In genomic region chr2:38907743-38908562, GRCh38 we compare ENCODE assay signal across 9 cellular contexts. TPM values are rescaled to one million over a fixed set of nuclear protein-coding genes. Genes with fewer than 3 reads are reported as not detected.
DNase-seq lines count a peak whose midpoint lies in the region; ATAC-seq and TF ChIP-seq lines count a peak whose summit lies in the region.
"Had no signal": no experiment of that assay in that cellular context is flagged by ENCODE, and none has a peak within 500 bp of the region (broad histone marks: within the 10 kb centered on the region; RNA-seq: fewer than 3 reads in every experiment).

No MANE protein-coding gene starts in this region.

- no peak overlapping the region for H3K27ac Mint-ChIP-seq in Calu3 (ENCODE audit: unreplicated experiment)
- H3K27ac Mint-ChIP-seq in glutamatergic neuron (ENCODE audit: unreplicated experiment) = no peak overlapping the region
- H3K27ac Mint-ChIP-seq: CD8-positive, alpha-beta T cell had no signal

- no peaks in the 10 kb centered on the region for H3K36me3 ChIP-seq in Peyer's patch

- no peaks in the 10 kb centered on the region for H3K4me1 ChIP-seq in Peyer's patch

- no peaks in the 10 kb centered on the region for H3K27me3 Mint-ChIP-seq in Calu3 (ENCODE audit: unreplicated experiment)
- H3K27me3 Mint-ChIP-seq in glutamatergic neuron (ENCODE audit: unreplicated experiment) = no peaks in the 10 kb centered on the region

- ATAC-seq in GM18909 (IDR thresholded peaks at IDR 0.05; ENCODE audit: poor library complexity, unreplicated experiment) = peak; percentile 89
- peak; percentile 75 for ATAC-seq in HG02763 (IDR thresholded peaks at IDR 0.05; ENCODE audit: unreplicated experiment)
- ATAC-seq: CD8-positive, alpha-beta T cell had no signal

- peak; percentile 3 for DNase-seq in Calu3
- peak; percentile 19 for DNase-seq in OCI-M1 (lab: John Stamatoyannopoulos, UW)
- DNase-seq in glutamatergic neuron = no peak
- DNase-seq in Peyer's patch = no peak
- no peak for DNase-seq in EL
- DNase-seq in effector CD4-positive, alpha-beta T cell = no peak
- DNase-seq: CD8-positive, alpha-beta T cell had no signal

- CTCF ChIA-PET in Calu3 (lab: Charles Lee) = no interaction called here

- no peaks in the 10 kb centered on the region for H3K27me3 ChIP-seq in Peyer's patch

- H3K36me3 Mint-ChIP-seq in Calu3 (ENCODE audit: insufficient read depth, unreplicated experiment) (no peaks in the 10 kb centered on the region), glutamatergic neuron (ENCODE audit: unreplicated experiment) (no peaks in the 10 kb centered on the region)
- H3K36me3 Mint-ChIP-seq: CD8-positive, alpha-beta T cell had no signal

- H3K4me1 Mint-ChIP-seq in Calu3 (ENCODE audit: low read depth, unreplicated experiment) (no peaks in the 10 kb centered on the region), glutamatergic neuron (ENCODE audit: low read depth, unreplicated experiment) (no peaks in the 10 kb centered on the region)

- TF ChIP-seq POLR2A in Peyer's patch (IDR thresholded peaks at IDR 0.05) = no peak

- H3K27ac ChIP-seq in Peyer's patch = no peak overlapping the region

- no peak for TF ChIP-seq CTCF in Calu3 (IDR thresholded peaks at IDR 0.05; ENCODE audit: unreplicated experiment)
- TF ChIP-seq CTCF in glutamatergic neuron (IDR thresholded peaks at IDR 0.05; ENCODE audit: partially characterized antibody, unreplicated experiment) = no peak
- no peak for TF ChIP-seq CTCF in Peyer's patch (IDR thresholded peaks at IDR 0.05)

- no peaks in the 10 kb centered on the region for H3K9me3 Mint-ChIP-seq in Calu3 (ENCODE audit: low read depth, unreplicated experiment)
- H3K9me3 Mint-ChIP-seq in glutamatergic neuron (ENCODE audit: unreplicated experiment) = no peaks in the 10 kb centered on the region
- H3K9me3 Mint-ChIP-seq: CD8-positive, alpha-beta T cell had no signal

- no peaks in the 10 kb centered on the region for H3K9me3 ChIP-seq in Peyer's patch

- intact Hi-C loops in Calu3 (cut with micrococcal nuclease; ENCODE audit: unreplicated experiment) = no loop called here

- no TSS peak for BruUV-seq in Calu3 (replicated peaks; lab: Mats Ljungman, UMichigan)

- no peak overlapping the region for H3K4me3 ChIP-seq in Peyer's patch

- H3K4me3 Mint-ChIP-seq in Calu3 (ENCODE audit: low read depth, unreplicated experiment) (no peak overlapping the region), glutamatergic neuron (ENCODE audit: unreplicated experiment) (no peak overlapping the region)
- H3K4me3 Mint-ChIP-seq: CD8-positive, alpha-beta T cell had no signal

RNA-seq across cellular contexts. Expression of gene ARHGEF33, which starts 18.3 kb away (rescaled TPM):
- 0.34 and 0.71 TPM in 2 replicates for total RNA-seq in Calu3 (2022)
- total RNA-seq in glutamatergic neuron (ENCODE audit: unreplicated experiment) = 1.1 TPM
- total RNA-seq in Peyer's patch = 1 to 10 TPM in 1 of 4 donors, under 1 TPM in 2, not detected in 1; 0.18 to 1.3 (median 0.28) TPM
- total RNA-seq: CD8-positive, alpha-beta T cell had no signal

RNA-seq across cellular contexts. Expression of gene MORN2, which starts 32.2 kb away (rescaled TPM):
- total RNA-seq in Calu3 (2022) = 12.9 and 15.1 TPM in 2 replicates
- 5.7 TPM for total RNA-seq in glutamatergic neuron (ENCODE audit: unreplicated experiment)
- total RNA-seq in Peyer's patch = 10 to 100 TPM in 1 of 4 donors, 1 to 10 TPM in 3; 2.5 to 25.6 (median 6.2) TPM

RNA-seq across cellular contexts. Expression of gene DHX57, which starts 32.2 kb away (rescaled TPM):
- total RNA-seq in Calu3 (2022) = 14.3 and 20.3 TPM in 2 replicates
- 38.6 TPM for total RNA-seq in glutamatergic neuron (ENCODE audit: unreplicated experiment)
- total RNA-seq in Peyer's patch = 10 to 100 TPM in 1 of 4 donors, 1 to 10 TPM in 3; 4.5 to 69.3 (median 7.3) TPM

Comparison
In these comparisons a context has a peak if more than half of its experiments do, and no peak if none do; other contexts are left out.
1. DNase-seq: peak in Calu3 (single experiment) and OCI-M1 (single experiment); none in glutamatergic neuron (single experiment), Peyer's patch (0 of 3), EL (single experiment) and effector CD4-positive, alpha-beta T cell (single experiment).